Comparison of ENCODE assay signal across 12 cellular contexts in genomic region chr1:84969489-84970250, GRCh38. TPM values are rescaled to one million over a fixed set of nuclear protein-coding genes. Genes with fewer than 3 reads are reported as not detected.
DNase-seq lines count a peak whose midpoint lies in the region; ATAC-seq, FAIRE-seq and TF ChIP-seq lines count a peak whose summit lies in the region.
"Had no signal": no experiment of that assay in that cellular context is flagged by ENCODE, and none has a peak within 500 bp of the region (broad histone marks: within the 10 kb centered on the region; RNA-seq: fewer than 3 reads in every experiment).

No MANE protein-coding gene starts in this region.

- no peaks in the 10 kb centered on the region for H3K4me1 ChIP-seq in pancreas

- H3K36me3 ChIP-seq in pancreas, result no peaks in the 10 kb centered on the region

- no peak for DNase-seq in activated naive CD8-positive, alpha-beta T cell treated with anti-CD3 and anti-CD28 coated beads, Interleukin-2, amount 10 ng/mL, durations not matched to agents 7 days and 5 days
- DNase-seq in pancreas (no peak), NCI-H2227 (lab: John Stamatoyannopoulos, UW; ENCODE audit: unreplicated experiment) (no peak), NCI-H69 (lab: John Stamatoyannopoulos, UW) (no peak)
- no peak for DNase-seq in NK-92 treated with Interleukin-12 subunit alpha and Interleukin-12 subunit beta, amount 100 ng/mL, for 24 hours (lab: John Stamatoyannopoulos, UW)
- DNase-seq: anterior cingulate cortex, NCI-H2171 treated with DMSO at 0.1 percent for 48 hours had no signal

- H3K4me3 ChIP-seq in pancreas, result no peak overlapping the region
- H3K4me3 ChIP-seq: lung, skin epidermis had no signal

- H3K36me3 Mint-ChIP-seq in activated naive CD8-positive, alpha-beta T cell treated with anti-CD3 and anti-CD28 coated beads, Interleukin-2, amount 10 ng/mL, durations not matched to agents 7 days and 5 days, result peaks cover 18% of the 10 kb centered on the region

- no peaks in the 10 kb centered on the region for H3K9me3 Mint-ChIP-seq in activated naive CD8-positive, alpha-beta T cell treated with anti-CD3 and anti-CD28 coated beads, Interleukin-2, amount 10 ng/mL, durations not matched to agents 7 days and 5 days

- ATAC-seq in GM18511 (IDR thresholded peaks at IDR 0.05; ENCODE audit: unreplicated experiment) (peak; percentile 47), GM21360 (IDR thresholded peaks at IDR 0.05; ENCODE audit: unreplicated experiment) (peak; percentile 47), HG03108 (IDR thresholded peaks at IDR 0.05; ENCODE audit: unreplicated experiment) (peak; percentile 43), pancreas (no peak)
- ATAC-seq in activated naive CD8-positive, alpha-beta T cell treated with anti-CD3 and anti-CD28 coated beads, Interleukin-2, amount 10 ng/mL, durations not matched to agents 7 days and 5 days (ENCODE audit: low read depth), result peak; percentile 19

- H3K27me3 Mint-ChIP-seq in activated naive CD8-positive, alpha-beta T cell treated with anti-CD3 and anti-CD28 coated beads, Interleukin-2, amount 10 ng/mL, durations not matched to agents 7 days and 5 days, result no peaks in the 10 kb centered on the region

- 90 to 93% methylated on average over 7 of the region's 7 CpGs for WGBS in pancreas, 2 donors

- H3K27me3 ChIP-seq in pancreas, result no peaks in the 10 kb centered on the region

- H3K27ac Mint-ChIP-seq in activated naive CD8-positive, alpha-beta T cell treated with anti-CD3 and anti-CD28 coated beads, Interleukin-2, amount 10 ng/mL, durations not matched to agents 7 days and 5 days, result peak overlapping the region; percentile 60

- H3K4me1 Mint-ChIP-seq in activated naive CD8-positive, alpha-beta T cell treated with anti-CD3 and anti-CD28 coated beads, Interleukin-2, amount 10 ng/mL, durations not matched to agents 7 days and 5 days, result peaks cover 38% of the 10 kb centered on the region

- no peak for TF ChIP-seq CTCF in pancreas (IDR thresholded peaks at IDR 0.05)

- POLR2A ChIA-PET in activated naive CD8-positive, alpha-beta T cell treated with anti-CD3 and anti-CD28 coated beads, Interleukin-2, amount 10 ng/mL, durations not matched to agents 7 days and 5 days (lab: Charles Lee), result no interaction called here

- H3K27ac ChIP-seq in pancreas, result no peak overlapping the region
- H3K27ac ChIP-seq: skin epidermis had no signal

- no peak overlapping the region for H3K4me3 Mint-ChIP-seq in activated naive CD8-positive, alpha-beta T cell treated with anti-CD3 and anti-CD28 coated beads, Interleukin-2, amount 10 ng/mL, durations not matched to agents 7 days and 5 days

- intact Hi-C loops in pancreas (cut with DNase I), result no loop called here

- H3K9me3 ChIP-seq in pancreas, result no peaks in the 10 kb centered on the region

- FAIRE-seq in pancreas (lab: Jason Lieb, UNC), result no peak

RNA-seq across cellular contexts. Expression of gene MCOLN2, which starts 27.2 kb away (rescaled TPM):
- total RNA-seq in activated naive CD8-positive, alpha-beta T cell treated with anti-CD3 and anti-CD28 coated beads, Interleukin-2, amount 10 ng/mL, durations not matched to agents 7 days and 5 days, result 10 to 100 TPM; 18.8 to 19.9 TPM
- total RNA-seq in pancreas, result 1 to 10 TPM in 3 of 6 donors, under 1 TPM in 3; 0.47 to 1.7 (median 1.1) TPM
- under 1 TPM; 0.59 to 0.95 TPM for polyA plus RNA-seq in pancreas

Comparison
In these comparisons a context has a peak if more than half of its experiments do, and no peak if none do; other contexts are left out.
1. ATAC-seq: peak in GM18511 (single experiment), GM21360 (single experiment), HG03108 (single experiment) and activated naive CD8-positive, alpha-beta T cell treated with anti-CD3 and anti-CD28 coated beads, Interleukin-2, amount 10 ng/mL, durations not matched to agents 7 days and 5 days (single experiment); none in pancreas (0 of 4).
2. RNA of gene MCOLN2, which starts 27.2 kb away (total RNA-seq): 18.8 to 19.9 TPM in activated naive CD8-positive, alpha-beta T cell treated with anti-CD3 and anti-CD28 coated beads, Interleukin-2, amount 10 ng/mL, durations not matched to agents 7 days and 5 days; 0.47 to 1.7 TPM in pancreas; every median in the first group is over 4 times any median in the second.